1 cellular context compared by ENCODE assay signal in genomic region chr18:47184419-47185050, GRCh38.
A peak's percentile ranks its signal among the peaks of the same experiment; 100 is the strongest.
TF ChIP-seq lines count a peak whose summit lies in the region.

No MANE protein-coding gene starts in this region.

TF ChIP-seq in HepG2, 621 proteins besides CTCF, POLR2A, EP300 and RAD21 (continued from another document):
- no peak for TF ChIP-seq RXRA (CRISPR knock-in tag; IDR thresholded peaks at IDR 0.05)
- TF ChIP-seq TFE3 (CRISPR knock-in tag; IDR thresholded peaks at IDR 0.05) = peak; percentile 54; the same call in 1 of the 2 replicates
- no peak for TF ChIP-seq NBN (conservative IDR thresholded peaks at IDR 0.05)
- peak; percentile 54 for TF ChIP-seq BHLHE40 (IDR thresholded peaks at IDR 0.05; ENCODE audit: low read length)
- TF ChIP-seq MAFF (IDR thresholded peaks at IDR 0.05; ENCODE audit: low read depth, low read length) = peak; percentile 77
- no peak for TF ChIP-seq CENPX (CRISPR knock-in tag; IDR thresholded peaks at IDR 0.05)
- TF ChIP-seq NFE2 (CRISPR knock-in tag; IDR thresholded peaks at IDR 0.05) = peak; percentile 61; the same call in 1 of the 2 replicates
- TF ChIP-seq ZC3H13 (CRISPR knock-in tag; IDR thresholded peaks at IDR 0.05) = no peak
- peak; percentile 66 for TF ChIP-seq MAFG (CRISPR knock-in tag; IDR thresholded peaks at IDR 0.05)
- no peak for TF ChIP-seq ZNF644 (CRISPR knock-in tag; IDR thresholded peaks at IDR 0.05; ENCODE audit: low read depth)
